ENCODE assay signal across 14 cellular contexts in the genomic region with DNA sequence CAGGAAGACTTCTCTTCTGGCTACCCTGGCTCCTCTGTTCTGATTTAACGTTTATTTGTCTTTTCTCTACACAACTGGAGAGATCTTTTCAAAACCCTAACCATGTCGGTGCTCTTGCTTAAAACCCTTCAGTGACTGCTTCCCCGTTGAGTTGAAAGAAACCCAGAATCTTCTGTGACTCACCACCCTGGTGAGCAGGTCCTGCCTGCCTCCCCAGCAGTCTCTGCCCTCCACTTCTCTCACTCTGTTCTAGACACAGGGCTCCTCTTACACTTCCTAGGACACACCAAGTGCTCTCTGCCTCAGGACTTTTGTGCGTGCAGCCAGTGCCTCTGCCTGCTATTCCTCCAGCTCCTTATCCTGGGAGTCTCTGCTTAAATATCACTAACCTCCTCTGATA.
"Had no signal": no experiment of that assay in that cellular context is flagged by ENCODE, and none has a peak within 500 bp of the region (broad histone marks: within the 10 kb centered on the region; RNA-seq: fewer than 3 reads in every experiment).

No MANE protein-coding gene starts in this region.

- H3K4me3 ChIP-seq: lower lobe of right lung, psoas muscle, right lobe of liver, spleen, suprapubic skin had no signal

- H3K27ac ChIP-seq: lower lobe of right lung, psoas muscle, right lobe of liver, spleen, suprapubic skin had no signal

- DNase-seq: activated CD4-positive, alpha-beta T cell treated with anti-CD3 and anti-CD28 coated beads, Interleukin-2, amount 50 U/mL, for 1 hour; activated CD8-positive, alpha-beta memory T cell treated with anti-CD3 and anti-CD28 coated beads for 24 hours; activated gamma-delta T cell treated with Interleukin-2 at 50 U/mL for 16 hours; activated naive CD8-positive, alpha-beta T cell treated with anti-CD3 and anti-CD28 coated beads, Interleukin-2, amount 10 ng/mL, durations not matched to agents 7 days and 5 days; aorta; erythroblast; foreskin melanocyte; lower lobe of right lung; nephron progenitor cell; occipital lobe; psoas muscle; right lobe of liver; spleen had no signal

- H3K9me3 ChIP-seq: lower lobe of right lung, psoas muscle, right lobe of liver, suprapubic skin had no signal

- H3K36me3 ChIP-seq: lower lobe of right lung, right lobe of liver, spleen, suprapubic skin had no signal

- H3K27me3 ChIP-seq: right lobe of liver, suprapubic skin had no signal

- ATAC-seq: lower lobe of right lung, psoas muscle, right lobe of liver had no signal

- H3K4me1 ChIP-seq: lower lobe of right lung, psoas muscle, right lobe of liver, spleen, suprapubic skin had no signal
